In genomic region chr9:86983260-86984255, GRCh38 we compare ENCODE assay signal across 12 cellular contexts. TPM values are rescaled to one million over a fixed set of nuclear protein-coding genes. Genes with fewer than 3 reads are reported as not detected.
DNase-seq lines count a peak whose midpoint lies in the region; ATAC-seq and TF ChIP-seq lines count a peak whose summit lies in the region.
"Had no signal": no experiment of that assay in that cellular context is flagged by ENCODE, and none has a peak within 500 bp of the region (broad histone marks: within the 10 kb centered on the region; RNA-seq: fewer than 3 reads in every experiment).

No MANE protein-coding gene starts in this region.

- peak; percentile 85 for DNase-seq in COLO829 (ENCODE audit: low spot score)
- peak; percentile 3 for DNase-seq in T1000 (lab: John Stamatoyannopoulos, UW)
- DNase-seq in fibroblast of the conjunctiva (ENCODE audit: low read depth): peak; percentile 98
- DNase-seq in retinal pigment epithelial cell (ENCODE audit: low read depth): peak; percentile 46
- no peak for DNase-seq in T-helper 2 cell
- DNase-seq in activated CD8-positive, alpha-beta memory T cell treated with anti-CD3 and anti-CD28 coated beads, Interleukin-2, amount 10 ng/mL, durations not matched to agents 7 days and 5 days: no peak
- DNase-seq in iPS-NIHi7 (ENCODE audit: extremely low spot score): no peak
- DNase-seq: C1 segment of cervical spinal cord; hippocampal formation; KBM-7; naive thymus-derived CD8-positive, alpha-beta T cell had no signal

- CTCF ChIA-PET in activated CD8-positive, alpha-beta memory T cell treated with anti-CD3 and anti-CD28 coated beads, Interleukin-2, amount 10 ng/mL, durations not matched to agents 7 days and 5 days (lab: Charles Lee): no interaction called here

- TF ChIP-seq CTCF in retinal pigment epithelial cell (conservative IDR thresholded peaks at IDR 0.05; ENCODE audit: low read depth, low read length): no peak

- ATAC-seq in HG03571 (IDR thresholded peaks at IDR 0.05; ENCODE audit: unreplicated experiment): no peak
- no peak for ATAC-seq in activated CD8-positive, alpha-beta memory T cell treated with anti-CD3 and anti-CD28 coated beads, Interleukin-2, amount 10 ng/mL, durations not matched to agents 7 days and 5 days
- ATAC-seq: naive thymus-derived CD8-positive, alpha-beta T cell had no signal

- peaks cover 14% of the 10 kb centered on the region for H3K27me3 Mint-ChIP-seq in activated CD8-positive, alpha-beta memory T cell treated with anti-CD3 and anti-CD28 coated beads, Interleukin-2, amount 10 ng/mL, durations not matched to agents 7 days and 5 days

- H3K4me1 Mint-ChIP-seq in activated CD8-positive, alpha-beta memory T cell treated with anti-CD3 and anti-CD28 coated beads, Interleukin-2, amount 10 ng/mL, durations not matched to agents 7 days and 5 days: no peaks in the 10 kb centered on the region
- H3K4me1 Mint-ChIP-seq: naive thymus-derived CD8-positive, alpha-beta T cell had no signal

- no peaks in the 10 kb centered on the region for H3K36me3 Mint-ChIP-seq in activated CD8-positive, alpha-beta memory T cell treated with anti-CD3 and anti-CD28 coated beads, Interleukin-2, amount 10 ng/mL, durations not matched to agents 7 days and 5 days

- no peak overlapping the region for H3K4me3 ChIP-seq in retinal pigment epithelial cell (ENCODE audit: low read length)

- no peak overlapping the region for H3K27ac Mint-ChIP-seq in activated CD8-positive, alpha-beta memory T cell treated with anti-CD3 and anti-CD28 coated beads, Interleukin-2, amount 10 ng/mL, durations not matched to agents 7 days and 5 days
- H3K27ac Mint-ChIP-seq: naive thymus-derived CD8-positive, alpha-beta T cell had no signal

- no peaks in the 10 kb centered on the region for H3K9me3 Mint-ChIP-seq in activated CD8-positive, alpha-beta memory T cell treated with anti-CD3 and anti-CD28 coated beads, Interleukin-2, amount 10 ng/mL, durations not matched to agents 7 days and 5 days (ENCODE audit: low read depth)

- no peak overlapping the region for H3K4me3 Mint-ChIP-seq in activated CD8-positive, alpha-beta memory T cell treated with anti-CD3 and anti-CD28 coated beads, Interleukin-2, amount 10 ng/mL, durations not matched to agents 7 days and 5 days
- H3K4me3 Mint-ChIP-seq: naive thymus-derived CD8-positive, alpha-beta T cell had no signal

RNA-seq across cellular contexts. Expression of gene GAS1, which starts 36.3 kb away (rescaled TPM):
- under 1 TPM; 0.07 to 0.12 TPM for total RNA-seq in activated CD8-positive, alpha-beta memory T cell treated with anti-CD3 and anti-CD28 coated beads, Interleukin-2, amount 10 ng/mL, durations not matched to agents 7 days and 5 days

Comparison
In these comparisons a context has a peak if more than half of its experiments do, and no peak if none do; other contexts are left out.
1. DNase-seq: peak in COLO829 (single experiment), T1000 (single experiment), fibroblast of the conjunctiva (single experiment) and retinal pigment epithelial cell (single experiment); none in T-helper 2 cell (0 of 5), activated CD8-positive, alpha-beta memory T cell treated with anti-CD3 and anti-CD28 coated beads, Interleukin-2, amount 10 ng/mL, durations not matched to agents 7 days and 5 days (single experiment) and iPS-NIHi7 (single experiment).